ENCODE assay signal across 1 cellular context in the genomic region with DNA sequence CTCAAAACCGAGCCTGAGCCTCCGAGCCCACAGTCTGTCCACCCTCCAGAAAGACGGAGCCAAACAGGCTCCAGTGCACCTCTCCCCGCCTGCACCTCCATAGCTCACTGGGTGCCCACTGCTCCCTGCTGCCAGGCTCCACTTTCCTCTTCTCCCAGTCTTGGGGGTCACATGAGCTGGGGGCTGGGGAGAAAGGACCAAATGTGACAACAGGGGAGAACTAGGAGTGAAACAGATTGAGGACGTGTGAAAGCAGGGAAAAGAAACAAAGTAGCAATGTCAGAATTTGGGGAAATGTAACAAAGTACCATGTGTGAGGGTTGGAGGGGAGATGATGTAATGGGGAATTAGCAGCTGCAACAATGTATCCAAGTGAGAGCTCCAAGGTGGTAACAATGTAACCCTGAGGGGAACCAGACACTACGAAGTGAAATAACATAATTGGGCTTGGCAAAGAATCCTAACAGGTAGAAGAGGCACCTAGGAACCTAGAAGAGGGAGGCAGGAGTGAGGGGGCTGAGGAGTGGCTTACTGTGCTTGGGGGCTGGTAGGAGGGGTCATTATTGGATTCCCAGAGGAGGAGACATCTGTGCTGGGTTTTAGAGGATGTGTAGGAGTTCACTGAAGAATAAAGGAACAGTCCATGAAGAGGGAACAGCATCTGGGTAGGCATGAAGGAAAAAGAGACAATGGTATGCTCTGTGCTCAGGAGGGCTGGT.
TF ChIP-seq lines count a peak whose summit lies in the region.

No MANE protein-coding gene starts in this region.

TF ChIP-seq in neural cell, 6 proteins besides CTCF, POLR2A, EP300 and RAD21 (continued from another document):
- TF ChIP-seq SMC3 (conservative IDR thresholded peaks at IDR 0.05; ENCODE audit: poor library complexity) = no peak
